21 cellular contexts compared by ENCODE assay signal in genomic region chrX:40883021-40883619, GRCh38.
"Had no signal": no experiment of that assay in that cellular context is flagged by ENCODE, and none has a peak within 500 bp of the region (broad histone marks: within the 10 kb centered on the region; RNA-seq: fewer than 3 reads in every experiment).

No MANE protein-coding gene starts in this region.

- H3K27me3 Mint-ChIP-seq: dendritic cell treated with granulocyte-macrophage colony-stimulating factor and Interleukin-4, amounts not matched to agents 40 ng/mL and 50 ng/mL, for 4 days; effector memory CD8-positive, alpha-beta T cell; naive thymus-derived CD4-positive, alpha-beta T cell; progenitor cell of endocrine pancreas; stimulated activated naive CD8-positive, alpha-beta T cell treated with anti-CD3 and anti-CD28 coated beads, Interleukin-15, Interleukin-2, amounts not matched to agents 100 ng/mL and 50 ng/mL, for 24 hours had no signal

- FAIRE-seq: colon, keratinocyte had no signal

- H3K36me3 ChIP-seq: esophagus squamous epithelium, neutrophil, tibial nerve, upper lobe of right lung, vagina had no signal

- H3K4me3 Mint-ChIP-seq: dendritic cell treated with granulocyte-macrophage colony-stimulating factor and Interleukin-4, amounts not matched to agents 40 ng/mL and 50 ng/mL, for 4 days; effector memory CD8-positive, alpha-beta T cell; immature natural killer cell; naive thymus-derived CD4-positive, alpha-beta T cell; stimulated activated effector memory CD8-positive, alpha-beta T cell treated with anti-CD3 and anti-CD28 coated beads, Interleukin-12 subunit alpha, Interleukin-12 subunit beta, amount 100 ng/mL, for 72 hours; stimulated activated naive CD8-positive, alpha-beta T cell treated with anti-CD3 and anti-CD28 coated beads, Interleukin-15, Interleukin-2, amounts not matched to agents 100 ng/mL and 50 ng/mL, for 24 hours had no signal

- H3K27me3 ChIP-seq: esophagus squamous epithelium, foreskin keratinocyte, neutrophil, tibial nerve, upper lobe of right lung, vagina had no signal

- H3K4me1 Mint-ChIP-seq: immature natural killer cell; stimulated activated effector memory CD8-positive, alpha-beta T cell treated with anti-CD3 and anti-CD28 coated beads, Interleukin-12 subunit alpha, Interleukin-12 subunit beta, amount 100 ng/mL, for 72 hours had no signal

- H3K4me3 ChIP-seq: esophagus squamous epithelium, tibial nerve, upper lobe of right lung, vagina had no signal

- H3K9me3 Mint-ChIP-seq: dendritic cell treated with granulocyte-macrophage colony-stimulating factor and Interleukin-4, amounts not matched to agents 40 ng/mL and 50 ng/mL, for 4 days; effector memory CD8-positive, alpha-beta T cell; immature natural killer cell; naive thymus-derived CD4-positive, alpha-beta T cell; stimulated activated effector memory CD8-positive, alpha-beta T cell treated with anti-CD3 and anti-CD28 coated beads, Interleukin-12 subunit alpha, Interleukin-12 subunit beta, amount 100 ng/mL, for 72 hours; stimulated activated naive CD8-positive, alpha-beta T cell treated with anti-CD3 and anti-CD28 coated beads, Interleukin-15, Interleukin-2, amounts not matched to agents 100 ng/mL and 50 ng/mL, for 24 hours had no signal

- H3K27ac Mint-ChIP-seq: dendritic cell treated with granulocyte-macrophage colony-stimulating factor and Interleukin-4, amounts not matched to agents 40 ng/mL and 50 ng/mL, for 4 days; effector memory CD8-positive, alpha-beta T cell; immature natural killer cell; naive thymus-derived CD4-positive, alpha-beta T cell; progenitor cell of endocrine pancreas; stimulated activated effector memory CD8-positive, alpha-beta T cell treated with anti-CD3 and anti-CD28 coated beads, Interleukin-12 subunit alpha, Interleukin-12 subunit beta, amount 100 ng/mL, for 72 hours; stimulated activated naive CD8-positive, alpha-beta T cell treated with anti-CD3 and anti-CD28 coated beads, Interleukin-15, Interleukin-2, amounts not matched to agents 100 ng/mL and 50 ng/mL, for 24 hours had no signal

- ATAC-seq: effector memory CD8-positive, alpha-beta T cell; foreskin keratinocyte; left cardiac atrium; left ventricle myocardium superior; naive thymus-derived CD4-positive, alpha-beta T cell; right cardiac atrium; stimulated activated effector memory CD8-positive, alpha-beta T cell treated with anti-CD3 and anti-CD28 coated beads, Interleukin-12 subunit alpha, Interleukin-12 subunit beta, amount 100 ng/mL, for 72 hours; upper lobe of right lung had no signal

- H3K9me3 ChIP-seq: esophagus squamous epithelium, neutrophil, tibial nerve, upper lobe of right lung, vagina had no signal

- DNase-seq: effector memory CD8-positive, alpha-beta T cell; esophagus squamous epithelium; foreskin keratinocyte; immature natural killer cell; left cardiac atrium; left ventricle myocardium superior; mesendoderm; naive thymus-derived CD4-positive, alpha-beta T cell; right cardiac atrium; stimulated activated CD4-positive, alpha-beta T cell treated with anti-CD3 and anti-CD28 coated beads, Interleukin-4, amount 100 ng/mL, for 1 hour; stimulated activated CD8-positive, alpha-beta memory T cell treated with anti-CD3 and anti-CD28 coated beads, Interleukin-4, amount 100 ng/mL, for 48 hours; upper lobe of right lung had no signal

- H3K27ac ChIP-seq: esophagus squamous epithelium, foreskin keratinocyte, neutrophil, tibial nerve, upper lobe of right lung, vagina had no signal

- H3K4me1 ChIP-seq: esophagus squamous epithelium, upper lobe of right lung, vagina had no signal

- H3K36me3 Mint-ChIP-seq: immature natural killer cell; naive thymus-derived CD4-positive, alpha-beta T cell; stimulated activated effector memory CD8-positive, alpha-beta T cell treated with anti-CD3 and anti-CD28 coated beads, Interleukin-12 subunit alpha, Interleukin-12 subunit beta, amount 100 ng/mL, for 72 hours had no signal
